22 cellular contexts compared by ENCODE assay signal in genomic region chr2:3440486-3440885, GRCh38.
"Had no signal": no experiment of that assay in that cellular context is flagged by ENCODE, and none has a peak within 500 bp of the region (broad histone marks: within the 10 kb centered on the region; RNA-seq: fewer than 3 reads in every experiment).

No MANE protein-coding gene starts in this region.

- H3K9me3 Mint-ChIP-seq: activated CD4-positive, alpha-beta memory T cell treated with anti-CD3 and anti-CD28 coated beads for 36 hours; activated naive CD8-positive, alpha-beta T cell treated with anti-CD3 and anti-CD28 coated beads for 36 hours; brain; natural killer cell had no signal

- H3K9me3 ChIP-seq: heart right ventricle, left lung, neutrophil, right atrium auricular region, transverse colon had no signal

- H3K4me1 Mint-ChIP-seq: brain had no signal

- H3K36me3 Mint-ChIP-seq: activated CD4-positive, alpha-beta memory T cell treated with anti-CD3 and anti-CD28 coated beads for 36 hours; natural killer cell had no signal

- H3K27me3 Mint-ChIP-seq: activated CD4-positive, alpha-beta memory T cell treated with anti-CD3 and anti-CD28 coated beads for 36 hours; activated CD4-positive, alpha-beta T cell treated with anti-CD3 and anti-CD28 coated beads for 36 hours; activated naive CD8-positive, alpha-beta T cell treated with anti-CD3 and anti-CD28 coated beads for 36 hours; brain had no signal

- H3K27ac Mint-ChIP-seq: activated CD4-positive, alpha-beta memory T cell treated with anti-CD3 and anti-CD28 coated beads for 36 hours; activated CD4-positive, alpha-beta T cell treated with anti-CD3 and anti-CD28 coated beads for 36 hours; activated naive CD8-positive, alpha-beta T cell treated with anti-CD3 and anti-CD28 coated beads for 36 hours had no signal

- H3K27me3 ChIP-seq: heart right ventricle, left lung, neutrophil, right atrium auricular region, transverse colon had no signal

- H3K4me3 ChIP-seq: heart right ventricle, left lung, right atrium auricular region, SK-N-MC, skin epidermis, transverse colon had no signal

- FAIRE-seq: islet of Langerhans had no signal

- H3K4me3 Mint-ChIP-seq: activated CD4-positive, alpha-beta memory T cell treated with anti-CD3 and anti-CD28 coated beads for 36 hours; activated CD4-positive, alpha-beta T cell treated with anti-CD3 and anti-CD28 coated beads for 36 hours; activated naive CD8-positive, alpha-beta T cell treated with anti-CD3 and anti-CD28 coated beads for 36 hours; brain; natural killer cell had no signal

- H3K4me1 ChIP-seq: right atrium auricular region had no signal

- ATAC-seq: activated CD4-positive, alpha-beta T cell treated with anti-CD3 and anti-CD28 coated beads for 36 hours; heart right ventricle; left lung; natural killer cell had no signal

- H3K27ac ChIP-seq: epithelial cell of prostate, neutrophil, right atrium auricular region, SK-N-MC, skin epidermis had no signal

- DNase-seq: activated CD4-positive, alpha-beta memory T cell treated with anti-CD3 and anti-CD28 coated beads for 36 hours; activated CD4-positive, alpha-beta T cell treated with anti-CD3 and anti-CD28 coated beads for 36 hours; activated naive CD8-positive, alpha-beta T cell treated with anti-CD3 and anti-CD28 coated beads for 36 hours; amygdala; central memory CD4-positive, alpha-beta T cell; effector memory CD4-positive, alpha-beta T cell; foreskin melanocyte; heart right ventricle; left lung; natural killer cell; stimulated activated CD4-positive, alpha-beta T cell treated with anti-CD3 and anti-CD28 coated beads, Interleukin-4, amount 100 ng/mL, for 24 hours; stimulated activated naive CD4-positive, alpha-beta T cell; substantia nigra; T-helper 1 cell; transverse colon had no signal
